ENCODE assay signal across 15 cellular contexts in genomic region chr2:202847693-202848524, GRCh38. TPM values are rescaled to one million over a fixed set of nuclear protein-coding genes. Genes with fewer than 3 reads are reported as not detected.
DNase-seq lines count a peak whose midpoint lies in the region; ATAC-seq lines count a peak whose summit lies in the region.
"Had no signal": no experiment of that assay in that cellular context is flagged by ENCODE, and none has a peak within 500 bp of the region (broad histone marks: within the 10 kb centered on the region; RNA-seq: fewer than 3 reads in every experiment).

No MANE protein-coding gene starts in this region.

- H3K4me3 ChIP-seq in SJCRH30, result no peak overlapping the region

- no peaks in the 10 kb centered on the region for H3K9me3 ChIP-seq in SJCRH30 (replicated peaks)

- no peaks in the 10 kb centered on the region for H3K4me1 ChIP-seq in SJCRH30

- no peak overlapping the region for H3K27ac ChIP-seq in SJCRH30
- H3K27ac ChIP-seq: brain microvascular endothelial cell had no signal

- peak; percentile 74 for ATAC-seq in GM18909 (IDR thresholded peaks at IDR 0.05; ENCODE audit: poor library complexity, unreplicated experiment)
- peak; percentile 81 for ATAC-seq in HG02759 (IDR thresholded peaks at IDR 0.05; ENCODE audit: unreplicated experiment)
- ATAC-seq in HG03565 (IDR thresholded peaks at IDR 0.05; ENCODE audit: unreplicated experiment), result peak; percentile 85
- no peak for ATAC-seq in GM21515 (IDR thresholded peaks at IDR 0.05; ENCODE audit: unreplicated experiment)
- ATAC-seq: stimulated activated effector memory CD8-positive, alpha-beta T cell treated with anti-CD3 and anti-CD28 coated beads, Interleukin-12 subunit alpha, Interleukin-12 subunit beta, amount 100 ng/mL, for 72 hours had no signal

- H3K27me3 ChIP-seq in SJCRH30, result no peaks in the 10 kb centered on the region
- H3K27me3 ChIP-seq: brain microvascular endothelial cell had no signal

- no peaks in the 10 kb centered on the region for H3K36me3 ChIP-seq in SJCRH30
- H3K36me3 ChIP-seq: brain microvascular endothelial cell had no signal

- DNase-seq in germinal center (ENCODE audit: low spot score), result peak; percentile 17
- no peak for DNase-seq in NCI-H446 treated with DMSO at 0.1 percent for 48 hours (lab: John Stamatoyannopoulos, UW)
- DNase-seq in hepatic stellate cell (ENCODE audit: low spot score), result no peak
- DNase-seq in SJCRH30, result no peak
- DNase-seq: activated naive CD4-positive, alpha-beta T cell treated with anti-CD3 and anti-CD28 coated beads, Interleukin-2, amount 10 ng/mL, durations not matched to agents 7 days and 5 days; brain microvascular endothelial cell; C1 segment of cervical spinal cord; NCI-H1092 treated with DMSO at 0.1 percent for 48 hours; NCI-H2227 treated with DMSO at 0.1 percent for 48 hours; stimulated activated CD4-positive, alpha-beta T cell treated with anti-CD3 and anti-CD28 coated beads, Interleukin-2, amount 100 ng/mL, for 48 hours had no signal

RNA-seq across cellular contexts. Expression of gene ICA1L, which starts 23.7 kb away (rescaled TPM):
- 4.8 and 5.8 TPM in 2 replicates for total RNA-seq in SJCRH30 (2014; rRNA removed; shearing (Covaris generic))
